In the genomic region with DNA sequence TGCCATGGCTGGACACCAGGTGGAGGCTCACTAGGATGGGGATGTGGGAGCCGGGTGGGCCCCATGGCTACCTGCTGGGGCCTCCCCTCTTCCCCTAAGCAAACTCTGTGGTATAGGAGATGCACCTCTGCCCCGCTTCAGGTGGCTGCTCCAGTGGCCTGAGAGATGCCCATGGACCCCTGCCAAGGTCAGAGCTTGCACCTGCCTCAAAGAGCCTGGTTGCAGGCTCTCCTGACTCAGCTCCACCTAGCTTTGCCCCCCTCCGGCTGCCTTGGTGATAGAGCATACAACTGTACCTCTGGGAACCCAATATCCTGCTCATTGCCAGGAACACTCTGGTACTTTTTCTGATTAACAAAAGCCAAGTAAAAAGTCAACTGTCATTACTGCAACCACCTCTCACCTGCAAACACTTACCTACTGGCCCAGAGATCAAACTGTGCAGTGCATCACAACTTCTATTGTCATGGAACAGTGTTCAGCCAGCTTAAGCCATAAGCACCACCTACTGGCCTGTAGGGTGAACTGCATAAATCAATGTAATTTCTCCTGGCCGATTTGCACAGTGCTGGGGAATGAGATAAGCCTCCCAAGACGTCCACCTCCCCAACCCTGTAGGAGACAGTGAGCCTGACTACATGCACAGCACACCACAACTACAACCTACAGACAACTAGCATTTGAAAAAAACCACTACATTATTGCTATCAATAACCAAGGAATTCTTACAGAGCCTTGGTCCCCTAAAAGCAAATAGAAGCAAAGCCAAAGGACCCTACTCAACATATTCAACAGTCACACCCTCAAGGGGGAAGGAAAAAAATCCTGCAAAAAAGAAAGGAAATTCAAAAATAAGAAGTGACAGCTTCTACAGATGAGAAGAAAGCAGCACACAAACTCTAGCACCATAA, we compare ENCODE assay signal across 9 cellular contexts.
DNase-seq lines count a peak whose midpoint lies in the region; ATAC-seq and TF ChIP-seq lines count a peak whose summit lies in the region.
"Had no signal": no experiment of that assay in that cellular context is flagged by ENCODE, and none has a peak within 500 bp of the region (broad histone marks: within the 10 kb centered on the region; RNA-seq: fewer than 3 reads in every experiment).

No MANE protein-coding gene starts in this region.

- peaks cover 0 to 5% (median 3%) of the 10 kb centered on the region in 4 donors for H3K4me1 Mint-ChIP-seq in CD4-positive, alpha-beta memory T cell
- H3K4me1 Mint-ChIP-seq in naive B cell: no peaks in the 10 kb centered on the region

- H3K36me3 Mint-ChIP-seq in CD4-positive, alpha-beta memory T cell: no peaks in the 10 kb centered on the region
- peaks cover 0 to 4% of the 10 kb centered on the region in 2 donors for H3K36me3 Mint-ChIP-seq in naive B cell

- peak; percentile 97 for ATAC-seq in GM19035 (IDR thresholded peaks at IDR 0.05; ENCODE audit: unreplicated experiment)
- ATAC-seq in HG03103 (IDR thresholded peaks at IDR 0.05; ENCODE audit: low read depth, unreplicated experiment): peak; percentile 98
- ATAC-seq in naive B cell (ENCODE audit: low read depth in 2 of 2): peak; percentile 45 to 66

- H3K27ac ChIP-seq in CD4-positive, alpha-beta memory T cell (ENCODE audit: low read depth, low read length): no peak overlapping the region
- H3K27ac ChIP-seq in tibial artery: no peak overlapping the region

- no peak overlapping the region for H3K4me3 ChIP-seq in CD4-positive, alpha-beta memory T cell (ENCODE audit: low read length in 2 of 2)
- no peak overlapping the region for H3K4me3 ChIP-seq in epithelial cell of esophagus (ENCODE audit: low read length)
- H3K4me3 ChIP-seq in tibial artery: no peak overlapping the region

- H3K27me3 ChIP-seq in CD4-positive, alpha-beta memory T cell (ENCODE audit: insufficient read depth, low read length): no peaks in the 10 kb centered on the region
- no peaks in the 10 kb centered on the region for H3K27me3 ChIP-seq in tibial artery

- no peak overlapping the region for H3K27ac Mint-ChIP-seq in CD4-positive, alpha-beta memory T cell
- H3K27ac Mint-ChIP-seq in naive B cell: no peak overlapping the region
- H3K27ac Mint-ChIP-seq: T-helper 1 cell treated with Interleukin-12 subunit alpha and Interleukin-12 subunit beta and Interleukin-4 antibody, amounts not matched to agents 30 μg/mL and 1 μg/mL, for 36 hours had no signal

- H3K27me3 Mint-ChIP-seq in CD4-positive, alpha-beta memory T cell: peaks cover 2 to 4% of the 10 kb centered on the region in 2 donors
- peaks cover 8 to 19% (median 13%) of the 10 kb centered on the region in 3 donors for H3K27me3 Mint-ChIP-seq in naive B cell

- POLR2A ChIA-PET in CD4-positive, alpha-beta memory T cell (lab: Charles Lee; ENCODE audit: partially characterized antibody): interaction anchor here (0.8 to 1.5 kb wide), 4 partner anchors 12 to 726 kb away, joined by 3 to 5 read pairs (median 4); no protein-coding TSS in a partner anchor

- TF ChIP-seq CTCF in epithelial cell of esophagus (IDR thresholded peaks at IDR 0.05; ENCODE audit: insufficient read depth, low read depth, low read length, missing control alignments) (peak; percentile 93), tibial artery (IDR thresholded peaks at IDR 0.05) (peak; percentile 63 to 73)

- no peaks in the 10 kb centered on the region for H3K36me3 ChIP-seq in CD4-positive, alpha-beta memory T cell (ENCODE audit: insufficient read depth, low read length)
- no peaks in the 10 kb centered on the region for H3K36me3 ChIP-seq in tibial artery

- no peaks in the 10 kb centered on the region for H3K9me3 ChIP-seq in CD4-positive, alpha-beta memory T cell (ENCODE audit: control insufficient read depth in 1 of 2, low read length in 2 of 2)
- H3K9me3 ChIP-seq in tibial artery: peaks cover 0 to 5% (median 0%) of the 10 kb centered on the region in 3 donors

- peaks cover 4 to 19% (median 12%) of the 10 kb centered on the region in 8 donors for H3K9me3 Mint-ChIP-seq in CD4-positive, alpha-beta memory T cell
- H3K9me3 Mint-ChIP-seq in naive B cell: peaks cover 4 to 22% (median 12%) of the 10 kb centered on the region in 7 donors

- DNase-seq in CD4-positive, alpha-beta memory T cell: peak; percentile 52 to 65 (median 62)
- peak; percentile 8 for DNase-seq in NCI-H446 treated with DMSO at 0.1 percent for 48 hours (lab: John Stamatoyannopoulos, UW)
- peak; percentile 27 to 36 for DNase-seq in activated CD4-positive, alpha-beta T cell treated with anti-CD3 and anti-CD28 coated beads, Interleukin-2, amount 50 U/mL, for 4 hours
- DNase-seq in epithelial cell of esophagus (ENCODE audit: low read depth): peak; percentile 78
- peak; percentile 23 for DNase-seq in naive B cell
- no peak for DNase-seq in tibial artery

- CTCF ChIA-PET in CD4-positive, alpha-beta memory T cell (lab: Charles Lee; ENCODE audit: partially characterized antibody): interaction anchor here (0.6 to 8.6 kb wide), 28 partner anchors 8 to 744 kb away, joined by 3 to 88 read pairs (median 4); partner anchors contain the start of gene RAP2B

- no peak overlapping the region for H3K4me3 Mint-ChIP-seq in CD4-positive, alpha-beta memory T cell
- H3K4me3 Mint-ChIP-seq in naive B cell: no peak overlapping the region
- H3K4me3 Mint-ChIP-seq: T-helper 1 cell treated with Interleukin-12 subunit alpha and Interleukin-12 subunit beta and Interleukin-4 antibody, amounts not matched to agents 30 μg/mL and 1 μg/mL, for 36 hours had no signal

- H3K4me1 ChIP-seq in CD4-positive, alpha-beta memory T cell (ENCODE audit: insufficient read depth, low read length): no peaks in the 10 kb centered on the region
- no peaks in the 10 kb centered on the region for H3K4me1 ChIP-seq in tibial artery

- intact Hi-C loops in CD4-positive, alpha-beta memory T cell (cut with micrococcal nuclease): loop anchor here (1.0 to 2.0 kb wide), 9 partner anchors 174 to 743 kb away; no protein-coding TSS in a partner anchor
- intact Hi-C loops in tibial artery (cut with DNase I; ENCODE audit: low total_unique reads): loop anchor here (5.0 kb wide), 1 partner anchor 722 kb away; no protein-coding TSS in a partner anchor

Comparison
In these comparisons a context has a peak if more than half of its experiments do, and no peak if none do; other contexts are left out.
1. DNase-seq: peak in CD4-positive, alpha-beta memory T cell (5 of 5), NCI-H446 treated with DMSO at 0.1 percent for 48 hours (single experiment), activated CD4-positive, alpha-beta T cell treated with anti-CD3 and anti-CD28 coated beads, Interleukin-2, amount 50 U/mL, for 4 hours (2 of 2), epithelial cell of esophagus (single experiment) and naive B cell (single experiment); none in tibial artery (0 of 2).
2. Peak in every context shown above with its lines, with median percentiles within 50 percentile points of each other: ATAC-seq.